In the genomic region with DNA sequence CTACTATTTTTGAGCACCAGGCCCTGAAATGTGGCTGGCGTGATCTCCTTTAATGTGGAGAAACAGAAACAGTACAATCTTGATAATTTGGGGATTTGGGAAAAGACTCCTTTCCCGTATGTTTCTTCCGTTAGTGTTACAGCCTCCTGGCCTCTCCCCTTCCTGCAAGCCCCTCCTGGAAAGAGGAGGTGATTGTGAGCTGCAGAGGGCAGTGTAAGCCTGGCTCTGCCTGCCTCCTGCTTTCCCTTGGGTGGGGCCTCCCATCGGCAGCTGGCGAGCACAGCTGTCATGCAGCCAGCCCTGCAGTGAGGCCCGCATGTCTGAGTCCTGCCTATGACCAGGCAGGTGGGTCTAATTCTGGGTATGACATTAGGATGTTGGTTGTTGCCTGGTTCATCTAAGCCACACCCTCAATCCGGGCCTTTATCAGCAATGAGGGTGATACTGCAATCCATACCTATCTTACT, we compare ENCODE assay signal across 8 cellular contexts. TPM values are rescaled to one million over a fixed set of nuclear protein-coding genes. Genes with fewer than 3 reads are reported as not detected.
A peak's percentile ranks its signal among the peaks of the same experiment; 100 is the strongest.
DNase-seq lines count a peak whose midpoint lies in the region; ATAC-seq and TF ChIP-seq lines count a peak whose summit lies in the region.

No MANE protein-coding gene starts in this region.

- H3K27me3 ChIP-seq in ascending aorta (no peaks in the 10 kb centered on the region), right cardiac atrium (ENCODE audit: control insufficient read depth, insufficient read depth) (no peaks in the 10 kb centered on the region)

- H3K4me1 ChIP-seq in ascending aorta (peaks cover 4 to 37% of the 10 kb centered on the region in 2 donors), right cardiac atrium (ENCODE audit: control insufficient read depth, insufficient read depth, low read length) (peaks cover 13% of the 10 kb centered on the region)

- H3K4me3 ChIP-seq in ascending aorta (peak overlapping the region; percentile 52 to 56), right cardiac atrium (ENCODE audit: low read length) (no peak overlapping the region)

- peak overlapping the region; percentile 90 to 94 for H3K27ac ChIP-seq in ascending aorta
- H3K27ac ChIP-seq in right cardiac atrium (ENCODE audit: low read length), result peak overlapping the region; percentile 19

- intact Hi-C loops in ascending aorta (cut with DNase I), result loop anchor here (1.0 to 2.0 kb wide), 4 partner anchors 49 to 356 kb away; partner anchors contain the start of gene WSB1
- intact Hi-C loops in right cardiac atrium (cut with DNase I), result loop anchor here (2.0 to 10.0 kb wide), 4 partner anchors 50 to 210 kb away; partner anchors contain the start of genes WSB1 (in 3 of the 4) and KSR1 (in 1 of the 4)

- peak; percentile 94 for ATAC-seq in right cardiac atrium

- H3K9me3 ChIP-seq in ascending aorta, result no peaks in the 10 kb centered on the region
- H3K9me3 ChIP-seq in right cardiac atrium (ENCODE audit: control insufficient read depth, low read length), result no peaks in the 10 kb centered on the region

- H3K36me3 ChIP-seq in ascending aorta, result no peaks in the 10 kb centered on the region

- peak; percentile 63 for DNase-seq in GM04504 (ENCODE audit: low read depth)
- DNase-seq in H4 (ENCODE audit: low spot score), result peak; percentile 89
- peak; percentile 50 for DNase-seq in SIG-M5 (lab: John Stamatoyannopoulos, UW)
- DNase-seq in ascending aorta (ENCODE audit: low spot score in 2 of 2), result peak; percentile 79 to 93
- peak; percentile 90 to 95 (median 93) for DNase-seq in right cardiac atrium
- peak; percentile 77 for DNase-seq in retina
- DNase-seq in NK-92 treated with Interleukin-12 subunit alpha and Interleukin-12 subunit beta, amount 100 ng/mL, for 24 hours (lab: John Stamatoyannopoulos, UW), result no peak

- 8% methylated on average over 7 of the region's 7 CpGs for WGBS in right cardiac atrium

- peak; percentile 51; the same call in 1 of the 2 replicates for TF ChIP-seq CTCF in LNCAP (IDR thresholded peaks at IDR 0.05)
- TF ChIP-seq CTCF in ascending aorta (IDR thresholded peaks at IDR 0.05), result peak; percentile 61 to 76 (median 70)

RNA-seq across cellular contexts. Expression of gene WSB1, which starts 48.7 kb away (rescaled TPM):
- total RNA-seq in H4 (2014; rRNA removed; shearing (Covaris generic)), result 31.3 and 47.7 TPM in 2 replicates
- 176 TPM for total RNA-seq in ascending aorta
- 100 to 1,000 TPM in 1 of 4 donors, 10 to 100 TPM in 3; 74.6 to 130 (median 91.7) TPM for total RNA-seq in right cardiac atrium
- 65.6 TPM for polyA plus RNA-seq in right cardiac atrium
